12 cellular contexts compared by ENCODE assay signal in the genomic region with DNA sequence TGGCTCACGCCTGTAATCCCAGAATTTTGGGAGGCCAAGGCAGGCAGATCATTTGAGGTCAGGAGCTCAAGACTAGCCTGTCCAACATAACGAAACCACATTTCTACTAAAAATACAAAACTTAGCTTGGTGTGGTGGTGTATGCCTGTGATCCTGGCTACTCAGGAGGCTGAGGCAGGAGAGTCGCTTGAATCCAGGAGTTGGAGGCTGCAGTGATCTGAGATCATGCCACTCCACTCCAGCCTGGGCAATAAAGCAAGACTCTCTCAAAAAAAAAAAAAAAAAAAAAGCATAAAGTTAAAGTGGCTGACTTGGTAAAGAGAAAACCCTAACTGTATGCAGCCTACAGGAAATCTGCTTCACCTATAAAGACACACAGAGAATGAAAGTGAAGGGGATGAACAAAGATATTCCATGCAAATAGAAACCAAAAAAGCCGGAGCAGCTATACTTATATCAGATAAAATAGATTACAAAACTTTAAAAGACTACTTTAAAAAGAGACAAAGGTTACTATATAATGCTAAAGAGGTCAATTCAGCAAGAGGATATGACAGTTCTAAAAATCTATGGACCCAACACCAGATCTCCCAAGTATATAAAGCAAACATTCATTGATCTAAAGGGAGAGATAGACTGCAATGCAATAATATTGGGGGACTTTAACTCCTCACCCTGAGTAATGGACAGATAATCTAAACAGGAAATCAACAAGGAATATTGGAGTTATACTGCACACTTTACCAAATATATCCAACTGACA. TPM values are rescaled to one million over a fixed set of nuclear protein-coding genes. Genes with fewer than 3 reads are reported as not detected.
DNase-seq lines count a peak whose midpoint lies in the region; ATAC-seq and TF ChIP-seq lines count a peak whose summit lies in the region.
"Had no signal": no experiment of that assay in that cellular context is flagged by ENCODE, and none has a peak within 500 bp of the region (broad histone marks: within the 10 kb centered on the region; RNA-seq: fewer than 3 reads in every experiment).

No MANE protein-coding gene starts in this region.

- H3K4me3 ChIP-seq in Jurkat, Clone E6-1 (ENCODE audit: low read length) = peak overlapping the region; percentile 70
- no peak overlapping the region for H3K4me3 ChIP-seq in osteoblast (ENCODE audit: insufficient read depth, low read length)
- H3K4me3 ChIP-seq in hepatocyte = no peak overlapping the region
- no peak overlapping the region for H3K4me3 ChIP-seq in SJCRH30

- H3K27me3 ChIP-seq in osteoblast (ENCODE audit: insufficient read depth, low read length) (no peaks in the 10 kb centered on the region), hepatocyte (no peaks in the 10 kb centered on the region), SJCRH30 (no peaks in the 10 kb centered on the region)

- peaks cover 39% of the 10 kb centered on the region for H3K4me1 Mint-ChIP-seq in CD14-positive monocyte
- peaks cover 49% of the 10 kb centered on the region for H3K4me1 Mint-ChIP-seq in activated naive CD8-positive, alpha-beta T cell treated with anti-CD3 and anti-CD28 coated beads, Interleukin-2, amount 50 U/mL, for 24 hours

- H2AFZ ChIP-seq in osteoblast (ENCODE audit: low read length) (peak overlapping the region; percentile 20), hepatocyte (no peak overlapping the region)

- H3K4me3 Mint-ChIP-seq in CD14-positive monocyte = peak overlapping the region; percentile 58 to 70
- H3K4me3 Mint-ChIP-seq in activated naive CD8-positive, alpha-beta T cell treated with anti-CD3 and anti-CD28 coated beads, Interleukin-2, amount 50 U/mL, for 24 hours = peak overlapping the region; percentile 88

- H3K9me3 ChIP-seq in osteoblast (ENCODE audit: low read depth, low read length) = no peaks in the 10 kb centered on the region
- H3K9me3 ChIP-seq in hepatocyte (ENCODE audit: low read depth) = no peaks in the 10 kb centered on the region
- H3K9me3 ChIP-seq in SJCRH30 (replicated peaks) = no peaks in the 10 kb centered on the region

- intact Hi-C loops in CD14-positive monocyte (cut with micrococcal nuclease) = loop anchor here in 1 of 2 donors (5.0 to 10.0 kb wide), 3 partner anchors 48 to 350 kb away; a partner anchor contains a TSS

- peak; percentile 74 for ATAC-seq in activated naive CD8-positive, alpha-beta T cell treated with anti-CD3 and anti-CD28 coated beads, Interleukin-2, amount 50 U/mL, for 24 hours
- ATAC-seq in GM19023 (IDR thresholded peaks at IDR 0.05; ENCODE audit: unreplicated experiment) = no peak

- no peaks in the 10 kb centered on the region for H3K9me2 ChIP-seq in hepatocyte (replicated peaks; ENCODE audit: insufficient read depth)

- H4K20me1 ChIP-seq in osteoblast (ENCODE audit: insufficient read depth, low read length) (no peaks in the 10 kb centered on the region), hepatocyte (ENCODE audit: insufficient read depth, poor library complexity, severe bottlenecking) (no peaks in the 10 kb centered on the region)

- H3K36me3 ChIP-seq in osteoblast (ENCODE audit: insufficient read depth, low read length) (no peaks in the 10 kb centered on the region), hepatocyte (replicated peaks; ENCODE audit: insufficient read depth, low read depth) (no peaks in the 10 kb centered on the region), SJCRH30 (no peaks in the 10 kb centered on the region)

- H3K79me2 ChIP-seq in osteoblast (ENCODE audit: insufficient read depth, low read length) (no peaks in the 10 kb centered on the region), hepatocyte (no peaks in the 10 kb centered on the region)

- H3K36me3 Mint-ChIP-seq in CD14-positive monocyte = peaks cover 26 to 36% of the 10 kb centered on the region in 2 donors
- H3K36me3 Mint-ChIP-seq in activated naive CD8-positive, alpha-beta T cell treated with anti-CD3 and anti-CD28 coated beads, Interleukin-2, amount 50 U/mL, for 24 hours (ENCODE audit: low read depth) = peaks cover 14% of the 10 kb centered on the region

- no peak for DNase-seq in CD14-positive monocyte (ENCODE audit: low spot score)
- peak; percentile 64 for DNase-seq in Jurkat, Clone E6-1 (ENCODE audit: low read depth, low spot score)
- DNase-seq in activated naive CD8-positive, alpha-beta T cell treated with anti-CD3 and anti-CD28 coated beads, Interleukin-2, amount 50 U/mL, for 24 hours = no peak
- no peak for DNase-seq in osteoblast (ENCODE audit: insufficient read length, low spot score, missing footprints)
- DNase-seq in hepatocyte (ENCODE audit: low spot score) = no peak
- no peak for DNase-seq in HPDE6-E6E7 (ENCODE audit: extremely low spot score)
- no peak for DNase-seq in SJCRH30
- DNase-seq: mammary epithelial cell; NCI-H526; stimulated activated CD4-positive, alpha-beta T cell treated with anti-CD3 and anti-CD28 coated beads, Interleukin-2, amount 100 ng/mL, for 48 hours had no signal

- H3K4me2 ChIP-seq in osteoblast (ENCODE audit: insufficient read depth, low read length) (no peak overlapping the region), hepatocyte (no peak overlapping the region)

- no peak overlapping the region for H3K27ac ChIP-seq in osteoblast (ENCODE audit: low read depth, low read length)
- H3K27ac ChIP-seq in hepatocyte = no peak overlapping the region
- no peak overlapping the region for H3K27ac ChIP-seq in SJCRH30

- no peak for TF ChIP-seq CTCF in CD14-positive monocyte (IDR thresholded peaks at IDR 0.05)
- no peak for TF ChIP-seq CTCF in osteoblast (IDR thresholded peaks at IDR 0.05; ENCODE audit: extremely low read depth, low read depth, low read length)
- TF ChIP-seq CTCF in hepatocyte (IDR thresholded peaks at IDR 0.05; ENCODE audit: poor library complexity) = no peak

- no peaks in the 10 kb centered on the region for H3K27me3 Mint-ChIP-seq in CD14-positive monocyte (ENCODE audit: low read depth in 3 of 3)
- no peaks in the 10 kb centered on the region for H3K27me3 Mint-ChIP-seq in activated naive CD8-positive, alpha-beta T cell treated with anti-CD3 and anti-CD28 coated beads, Interleukin-2, amount 50 U/mL, for 24 hours

- peak overlapping the region in 6 of 7 donors; percentile 24 to 79 (median 55) for H3K27ac Mint-ChIP-seq in CD14-positive monocyte
- H3K27ac Mint-ChIP-seq in activated naive CD8-positive, alpha-beta T cell treated with anti-CD3 and anti-CD28 coated beads, Interleukin-2, amount 50 U/mL, for 24 hours = peak overlapping the region; percentile 94

- WGBS in hepatocyte (ENCODE audit: low lambda C conversion rate, missing lambda C conversion rate) = 84% methylated on average over 4 of the region's 4 CpGs

- peaks cover 15 to 23% (median 16%) of the 10 kb centered on the region in 7 donors for H3K9me3 Mint-ChIP-seq in CD14-positive monocyte
- no peaks in the 10 kb centered on the region for H3K9me3 Mint-ChIP-seq in activated naive CD8-positive, alpha-beta T cell treated with anti-CD3 and anti-CD28 coated beads, Interleukin-2, amount 50 U/mL, for 24 hours

- H3K4me1 ChIP-seq in osteoblast (ENCODE audit: insufficient read depth, low read length) = peaks cover 7% of the 10 kb centered on the region
- peaks cover 3% of the 10 kb centered on the region for H3K4me1 ChIP-seq in hepatocyte (ENCODE audit: insufficient read depth)
- peaks cover 4% of the 10 kb centered on the region; the same call in 1 of the 2 replicates for H3K4me1 ChIP-seq in SJCRH30

RNA-seq across cellular contexts. Expression of a gene that starts 4.1 kb away (rescaled TPM):
- polyA plus RNA-seq in CD14-positive monocyte (10 to 100 TPM; 52.1 to 59.4 TPM), hepatocyte (4.9 and 5.9 TPM in 2 replicates)
- 35.1 TPM for polyA plus RNA-seq in Jurkat, Clone E6-1 (2012; ENCODE audit: insufficient read depth, insufficient read length)
- total RNA-seq in osteoblast (11.5 and 11.6 TPM in 2 replicates), hepatocyte (5.0 and 5.7 TPM in 2 replicates)
- total RNA-seq in SJCRH30 (2014; rRNA removed; shearing (Covaris generic)) = not detected in 2 replicates

RNA-seq across cellular contexts. Expression of a gene that starts 16.2 kb away (rescaled TPM):
- polyA plus RNA-seq in CD14-positive monocyte (not detected), hepatocyte (0.36 TPM in 1 of 2 replicates, not detected in the other)
- polyA plus RNA-seq in Jurkat, Clone E6-1 (2012; ENCODE audit: insufficient read depth, insufficient read length) = not detected
- total RNA-seq in osteoblast (not detected in 2 replicates), hepatocyte (not detected in 2 replicates)
- not detected in 2 replicates for total RNA-seq in SJCRH30 (2014; rRNA removed; shearing (Covaris generic))
- total RNA-seq: LHCN-M2, mammary epithelial cell had no signal
- polyA plus RNA-seq: mammary epithelial cell had no signal

RNA-seq across cellular contexts. Expression of a gene that starts 37.8 kb away (rescaled TPM):
- polyA plus RNA-seq in CD14-positive monocyte (1 to 10 TPM; 1.0 to 2.2 TPM), hepatocyte (not detected in 2 replicates)
- not detected for polyA plus RNA-seq in Jurkat, Clone E6-1 (2012; ENCODE audit: insufficient read depth, insufficient read length)
- total RNA-seq in osteoblast (not detected in 2 replicates), hepatocyte (not detected in 2 replicates)
- not detected in 2 replicates for total RNA-seq in SJCRH30 (2014; rRNA removed; shearing (Covaris generic))
- total RNA-seq: LHCN-M2, mammary epithelial cell had no signal
- polyA plus RNA-seq: mammary epithelial cell had no signal
